In the genomic region with DNA sequence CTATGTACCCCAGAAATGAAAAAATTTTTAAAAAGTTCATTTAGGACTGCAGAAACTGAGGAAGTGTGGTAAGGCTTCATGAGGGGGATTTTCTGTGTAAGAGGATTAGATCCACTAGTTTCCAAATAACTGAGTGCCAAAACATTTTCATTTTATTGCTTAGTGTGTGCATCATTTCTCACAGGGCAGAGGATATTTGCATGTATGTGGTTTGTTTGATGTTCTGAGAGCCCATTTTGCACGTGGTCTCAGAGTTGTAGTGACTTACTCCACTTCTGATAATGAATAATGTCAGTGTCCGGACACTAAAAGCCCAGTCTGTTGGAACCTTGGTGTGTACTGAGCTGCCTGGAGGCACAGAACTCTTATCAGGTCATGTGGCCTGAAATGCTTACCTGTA, we compare ENCODE assay signal across 15 cellular contexts.
A peak's percentile ranks its signal among the peaks of the same experiment; 100 is the strongest.
DNase-seq lines count a peak whose midpoint lies in the region; ATAC-seq, FAIRE-seq and TF ChIP-seq lines count a peak whose summit lies in the region.
"Had no signal": no experiment of that assay in that cellular context is flagged by ENCODE, and none has a peak within 500 bp of the region (broad histone marks: within the 10 kb centered on the region; RNA-seq: fewer than 3 reads in every experiment).

No MANE protein-coding gene starts in this region.

- no peak overlapping the region for H3K27ac ChIP-seq in coronary artery
- H3K27ac ChIP-seq: cardiac muscle cell, epithelial cell of prostate, Peyer's patch had no signal

- TF ChIP-seq POLR2A in GM12891 (IDR thresholded peaks at IDR 0.05; ENCODE audit: low read depth, low read length), result no peak

- DNase-seq in GM12891 (ENCODE audit: insufficient read length, low spot score) (no peak), NCI-H1048 (lab: John Stamatoyannopoulos, UW) (peak; percentile 55), coronary artery (ENCODE audit: low spot score) (no peak), medulla oblongata (ENCODE audit: extremely low spot score) (no peak), amygdala (lab: John Stamatoyannopoulos, UW) (no peak), DMS79 (lab: John Stamatoyannopoulos, UW) (no peak)
- DNase-seq: activated T-cell treated with anti-CD3 and anti-CD28 coated beads, Interleukin-2, amount 50 U/mL, for 48 hours; Peyer's patch had no signal

- peak; percentile 89 for FAIRE-seq in GM12891 (lab: Jason Lieb, UNC)
- FAIRE-seq: G401.6, TTC549 had no signal

- H3K4me3 ChIP-seq in coronary artery, result no peak overlapping the region
- H3K4me3 ChIP-seq: cardiac muscle cell, GM23338, Peyer's patch had no signal

- peak; percentile 75 for ATAC-seq in GM19467 (IDR thresholded peaks at IDR 0.05; ENCODE audit: unreplicated experiment)
- ATAC-seq in HG03039 (IDR thresholded peaks at IDR 0.05; ENCODE audit: unreplicated experiment), result peak; percentile 78
- ATAC-seq: GM23338 had no signal

- TF ChIP-seq CTCF in coronary artery (IDR thresholded peaks at IDR 0.05), result no peak

TF ChIP-seq in GM12891, 5 proteins besides CTCF, POLR2A, EP300 and RAD21:
- TF ChIP-seq POU2F2 (IDR thresholded peaks at IDR 0.05; ENCODE audit: low read depth, low read length), result peak; percentile 91
- no peak for TF ChIP-seq TAF1 (IDR thresholded peaks at IDR 0.05; ENCODE audit: low read depth, low read length)
